In genomic region chr14:51822499-51822898, GRCh38 we compare ENCODE assay signal across 19 cellular contexts. TPM values are rescaled to one million over a fixed set of nuclear protein-coding genes. Genes with fewer than 3 reads are reported as not detected.
DNase-seq lines count a peak whose midpoint lies in the region; FAIRE-seq and TF ChIP-seq lines count a peak whose summit lies in the region.
"Had no signal": no experiment of that assay in that cellular context is flagged by ENCODE, and none has a peak within 500 bp of the region (broad histone marks: within the 10 kb centered on the region; RNA-seq: fewer than 3 reads in every experiment).

No MANE protein-coding gene starts in this region.

- TF ChIP-seq CTCF in AG10803 (conservative IDR thresholded peaks at IDR 0.05; ENCODE audit: low read length) (no peak), bronchial epithelial cell (IDR thresholded peaks at IDR 0.05; ENCODE audit: insufficient read depth, low read length, severe bottlenecking) (no peak)

- DNase-seq in AG10803 (ENCODE audit: low read depth) (peak; percentile 29), M059J (ENCODE audit: low read depth) (peak; percentile 23), bronchial epithelial cell (ENCODE audit: low read depth) (no peak), Kasumi-1 (lab: John Stamatoyannopoulos, UW) (no peak), MG63 (no peak)
- no peak for DNase-seq in activated CD8-positive, alpha-beta memory T cell treated with anti-CD3 and anti-CD28 coated beads, Interleukin-2, amount 50 U/mL, for 4 hours
- DNase-seq: 8988T; ACHN; C1 segment of cervical spinal cord; Calu3; CD4-positive, alpha-beta T cell; DMS79; H7 had no signal

- H3K4me1 ChIP-seq in rectal smooth muscle tissue (ENCODE audit: control insufficient read depth, insufficient read depth, low read length), result peaks cover 12% of the 10 kb centered on the region

- no peak overlapping the region for H3K9ac ChIP-seq in rectal smooth muscle tissue (ENCODE audit: low read length)

- H3K36me3 ChIP-seq in bronchial epithelial cell (ENCODE audit: control insufficient read depth, insufficient read depth, low read length) (no peaks in the 10 kb centered on the region), rectal smooth muscle tissue (ENCODE audit: control insufficient read depth, insufficient read depth, low read length) (no peaks in the 10 kb centered on the region), MG63 (no peaks in the 10 kb centered on the region)

- H3K9me3 ChIP-seq in MG63, result no peaks in the 10 kb centered on the region

- no peak overlapping the region for H3K4me3 ChIP-seq in AG10803 (ENCODE audit: low read length)
- no peak overlapping the region for H3K4me3 ChIP-seq in bronchial epithelial cell (ENCODE audit: low read depth, low read length)
- no peak overlapping the region for H3K4me3 ChIP-seq in rectal smooth muscle tissue (ENCODE audit: low read length)
- H3K4me3 ChIP-seq in MG63, result no peak overlapping the region
- H3K4me3 ChIP-seq: GM12878, GM23338 had no signal

- peaks cover 2% of the 10 kb centered on the region for H3K27me3 ChIP-seq in bronchial epithelial cell (ENCODE audit: control insufficient read depth, insufficient read depth, low read length)
- no peaks in the 10 kb centered on the region for H3K27me3 ChIP-seq in rectal smooth muscle tissue (ENCODE audit: control insufficient read depth, insufficient read depth, low read length)
- no peaks in the 10 kb centered on the region for H3K27me3 ChIP-seq in MG63

- FAIRE-seq in bronchial epithelial cell (lab: Jason Lieb, UNC), result peak; percentile 7
- FAIRE-seq: GM12878, GM18507 had no signal

- H3K27ac ChIP-seq in rectal smooth muscle tissue (ENCODE audit: low read depth, low read length), result peak overlapping the region; percentile 10

RNA-seq across cellular contexts. Expression of gene GNG2, which starts 37.9 kb away (rescaled TPM):
- total RNA-seq in M059J (2014; rRNA removed; shearing (Covaris generic)), result 13.9 and 14.7 TPM in 2 replicates
- not detected in 2 replicates for total RNA-seq in bronchial epithelial cell
- 5.4 and 6.9 TPM in 2 replicates for total RNA-seq in MG63 (2014; rRNA removed; shearing (Covaris generic); ENCODE audit: low replicate concordance)
- total RNA-seq: Calu3, G401, HT-29 had no signal

Comparison
In these comparisons a context has a peak if more than half of its experiments do, and no peak if none do; other contexts are left out.
1. DNase-seq: peak in AG10803 (single experiment) and M059J (single experiment); none in bronchial epithelial cell (single experiment), Kasumi-1 (0 of 2), activated CD8-positive, alpha-beta memory T cell treated with anti-CD3 and anti-CD28 coated beads, Interleukin-2, amount 50 U/mL, for 4 hours (single experiment) and MG63 (single experiment).